16 cellular contexts compared by ENCODE assay signal in genomic region chr4:37797923-37798322, GRCh38. TPM values are rescaled to one million over a fixed set of nuclear protein-coding genes. Genes with fewer than 3 reads are reported as not detected.
DNase-seq lines count a peak whose midpoint lies in the region; ATAC-seq, FAIRE-seq and TF ChIP-seq lines count a peak whose summit lies in the region.
"Had no signal": no experiment of that assay in that cellular context is flagged by ENCODE, and none has a peak within 500 bp of the region (broad histone marks: within the 10 kb centered on the region; RNA-seq: fewer than 3 reads in every experiment).

No MANE protein-coding gene starts in this region.

- no peak overlapping the region for H3K4me3 Mint-ChIP-seq in progenitor cell of endocrine pancreas (ENCODE audit: low read depth)
- H3K4me3 Mint-ChIP-seq: CD4-positive, alpha-beta memory T cell; HFFc6 had no signal

- no peak for DNase-seq in GM12878 (ENCODE audit: low read depth, low spot score)
- peak; percentile 17 for DNase-seq in esophagus muscularis mucosa (ENCODE audit: extremely low spot score)
- DNase-seq in gastrocnemius medialis = no peak
- no peak for DNase-seq in DMS 273 treated with DMSO at 0.1 percent for 48 hours (lab: John Stamatoyannopoulos, UW)
- no peak for DNase-seq in progenitor cell of endocrine pancreas (ENCODE audit: low spot score, unreplicated experiment)
- DNase-seq: C1 segment of cervical spinal cord; Calu3; CD4-positive, alpha-beta memory T cell; COR-L47; DND-41; GOT3; HFFc6 had no signal

- no peak for FAIRE-seq in GM12878 (lab: Jason Lieb, UNC)
- FAIRE-seq: G401.6, H54 had no signal

- no TSS peak for BruUV-seq in GM12878 (replicated peaks; lab: Mats Ljungman, UMichigan)

- H3K9me3 ChIP-seq in GM12878 (replicated peaks; ENCODE audit: control insufficient read depth, insufficient read depth, low read length) (no peaks in the 10 kb centered on the region; the same call in 2 of the 3 replicates), esophagus muscularis mucosa (no peaks in the 10 kb centered on the region), gastrocnemius medialis (no peaks in the 10 kb centered on the region)
- H3K9me3 ChIP-seq: HAP-1 had no signal

- no peaks in the 10 kb centered on the region for H3K79me2 ChIP-seq in GM12878 (ENCODE audit: control insufficient read depth, insufficient read depth, low read length)

- in situ Hi-C loops in GM12878 (cut with MboI) = loop anchor here (5.0 kb wide), 1 partner anchor 196 kb away; no protein-coding TSS in a partner anchor
- in situ Hi-C loops in gastrocnemius medialis (cut with MboI; ENCODE audit: low sequenced_read_pairs in 4 of 4) = loop anchor here in 2 of 4 donors (10.0 kb wide), 2 partner anchors 63 to 193 kb away; no protein-coding TSS in a partner anchor

- TF ChIP-seq CTCF in GM12878 (IDR thresholded peaks at IDR 0.05 in 2 of 3, conservative IDR thresholded peaks at IDR 0.05 in 1 of 3; ENCODE audit: control insufficient read depth in 2 of 3, extremely low read depth in 1 of 3, insufficient read depth in 1 of 3, low read depth in 3 of 3, low read length in 3 of 3) (no peak), esophagus muscularis mucosa (IDR thresholded peaks at IDR 0.05) (no peak), gastrocnemius medialis (IDR thresholded peaks at IDR 0.05 in 4 of 5, conservative IDR thresholded peaks at IDR 0.05 in 1 of 5) (no peak), progenitor cell of endocrine pancreas (IDR thresholded peaks at IDR 0.05; ENCODE audit: unreplicated experiment) (no peak)

- no peaks in the 10 kb centered on the region for H3K4me1 ChIP-seq in GM12878 (ENCODE audit: control insufficient read depth, insufficient read depth, low read length)
- H3K4me1 ChIP-seq in esophagus muscularis mucosa = no peaks in the 10 kb centered on the region
- H3K4me1 ChIP-seq in gastrocnemius medialis = peaks cover 19 to 23% of the 10 kb centered on the region in 2 donors
- H3K4me1 ChIP-seq: HAP-1 had no signal

- TF ChIP-seq RAD21 in GM12878 (IDR thresholded peaks at IDR 0.05; ENCODE audit: insufficient read depth, low read depth, low read length) = no peak

- H3K27ac Mint-ChIP-seq in progenitor cell of endocrine pancreas = no peak overlapping the region
- H3K27ac Mint-ChIP-seq: HFFc6 had no signal

- no peaks in the 10 kb centered on the region for H4K20me1 ChIP-seq in GM12878 (ENCODE audit: control insufficient read depth, insufficient read depth)

- CTCF ChIA-PET in GM12878 (lab: Yijun Ruan, JAX) = interaction anchor here (2.9 to 6.8 kb wide), 2 partner anchors 195 to 238 kb away, joined by 9 to 103 read pairs; no protein-coding TSS in a partner anchor

- RAD21 ChIA-PET in GM12878 (lab: Charles Lee; ENCODE audit: unreplicated experiment) = interaction anchor here (2.5 to 5.8 kb wide), 2 partner anchors 195 to 237 kb away, joined by 7 to 57 read pairs; no protein-coding TSS in a partner anchor

- ATAC-seq in GM12878 (no peak), gastrocnemius medialis (peak; percentile 55 to 91), GM21526 (IDR thresholded peaks at IDR 0.05; ENCODE audit: low FRiP score, unreplicated experiment) (no peak)

- SMC1A ChIA-PET in GM12878 (lab: Charles Lee; ENCODE audit: uncharacterized antibody, unreplicated experiment) = interaction anchor here (0.9 to 3.6 kb wide), 5 partner anchors 9 to 238 kb away, joined by 3 to 18 read pairs (median 4); no protein-coding TSS in a partner anchor

- H3K9ac ChIP-seq in GM12878 (ENCODE audit: control insufficient read depth, insufficient read depth, low read length) = no peak overlapping the region

- no peak overlapping the region for H2AFZ ChIP-seq in GM12878 (ENCODE audit: control insufficient read depth, low read depth, low read length)

- intact Hi-C loops in GM12878 (cut with micrococcal nuclease; ENCODE audit: unreplicated experiment) (no loop called here), esophagus muscularis mucosa (cut with DNase I) (loop anchor here (10.0 kb wide), 1 partner anchor 113 kb away; the partner anchor contains the start of gene RELL1), gastrocnemius medialis (cut with DNase I; ENCODE audit: low total_unique reads) (loop anchor here (5.0 kb wide), 1 partner anchor 81 kb away; no protein-coding TSS in a partner anchor)

- H3K4me2 ChIP-seq in GM12878 (ENCODE audit: control insufficient read depth, insufficient read depth) = no peak overlapping the region

- TF ChIP-seq POLR2A in GM12878 (IDR thresholded peaks at IDR 0.05; ENCODE audit: low read depth, low read length) (no peak), esophagus muscularis mucosa (IDR thresholded peaks at IDR 0.05; ENCODE audit: low read depth) (no peak), gastrocnemius medialis (IDR thresholded peaks at IDR 0.05) (no peak)

- TF ChIP-seq EP300 in GM12878 (IDR thresholded peaks at IDR 0.05; ENCODE audit: borderline replicate concordance in 1 of 2, control insufficient read depth in 1 of 2, low read depth in 2 of 2, low read length in 2 of 2) (no peak), esophagus muscularis mucosa (IDR thresholded peaks at IDR 0.05) (no peak)

- 27% methylated on average over 2 of the region's 2 CpGs for WGBS in GM12878 (ENCODE audit: insufficient coverage, insufficient replicate concordance, low lambda C conversion rate, missing lambda C conversion rate)
- WGBS in esophagus muscularis mucosa = 72% methylated on average over 2 of the region's 2 CpGs

- no peaks in the 10 kb centered on the region; a peak in 1 of 4 replicates for H3K27me3 ChIP-seq in GM12878 (replicated peaks in 1 of 2; ENCODE audit: control insufficient read depth in 2 of 2, insufficient read depth in 2 of 2, low read length in 1 of 2)
- H3K27me3 ChIP-seq in esophagus muscularis mucosa = no peaks in the 10 kb centered on the region
- no peaks in the 10 kb centered on the region for H3K27me3 ChIP-seq in gastrocnemius medialis

- H3K27ac ChIP-seq in GM12878 (ENCODE audit: control insufficient read depth, insufficient read depth) (no peak overlapping the region), esophagus muscularis mucosa (replicated peaks in 1 of 4) (no peak overlapping the region), gastrocnemius medialis (peak overlapping the region in 2 of 4 donors; percentile 12 to 13)

- POLR2A ChIA-PET in GM12878 (lab: Charles Lee) = no interaction called here

- H3K27me3 Mint-ChIP-seq in progenitor cell of endocrine pancreas = no peaks in the 10 kb centered on the region

- no peak overlapping the region for H3K4me3 ChIP-seq in GM12878
- H3K4me3 ChIP-seq in esophagus muscularis mucosa = no peak overlapping the region
- H3K4me3 ChIP-seq in gastrocnemius medialis = no peak overlapping the region
- H3K4me3 ChIP-seq: HAP-1 had no signal

- H3K36me3 Mint-ChIP-seq in progenitor cell of endocrine pancreas (ENCODE audit: insufficient read depth) = no peaks in the 10 kb centered on the region
- H3K36me3 Mint-ChIP-seq: CD4-positive, alpha-beta memory T cell had no signal

- no peaks in the 10 kb centered on the region for H3K36me3 ChIP-seq in GM12878 (ENCODE audit: control insufficient read depth in 2 of 2, insufficient read depth in 2 of 2, low read length in 1 of 2)
- no peaks in the 10 kb centered on the region for H3K36me3 ChIP-seq in esophagus muscularis mucosa
- H3K36me3 ChIP-seq in gastrocnemius medialis = no peaks in the 10 kb centered on the region
- H3K36me3 ChIP-seq: HAP-1 had no signal

- peaks cover 23% of the 10 kb centered on the region for H3K4me1 Mint-ChIP-seq in progenitor cell of endocrine pancreas (ENCODE audit: low read depth)
- H3K4me1 Mint-ChIP-seq: CD4-positive, alpha-beta memory T cell had no signal

- peaks cover 2% of the 10 kb centered on the region for H3K9me3 Mint-ChIP-seq in progenitor cell of endocrine pancreas (ENCODE audit: low read depth)
- H3K9me3 Mint-ChIP-seq: HFFc6 had no signal

TF ChIP-seq in GM12878, 131 proteins besides CTCF, POLR2A, EP300 and RAD21 (continues in another document):
- TF ChIP-seq SIN3A (IDR thresholded peaks at IDR 0.05; ENCODE audit: low read depth, low read length) (no peak), SUZ12 (IDR thresholded peaks at IDR 0.05; ENCODE audit: unreplicated experiment) (no peak), HDGF (IDR thresholded peaks at IDR 0.05) (no peak), CREB1 (IDR thresholded peaks at IDR 0.05; ENCODE audit: low read depth) (no peak), ZBTB33 (IDR thresholded peaks at IDR 0.05) (no peak)

RNA-seq across cellular contexts. Expression of gene PGM2, which starts 28.6 kb away (rescaled TPM):
- 38.8 and 42.8 TPM in 2 replicates for total RNA-seq in GM12878 (2013; cell fraction: nucleolus; rRNA removed)
- total RNA-seq in GM12878 (2014; rRNA removed) = 31.4 and 36.5 TPM in 2 replicates
- 39.7 and 40.1 TPM in 2 replicates for total RNA-seq in GM12878 (2014; rRNA removed; fragmentation: Illumina TruSeq; extraction: Trizol)
- 39.2 and 41.1 TPM in 2 replicates for total RNA-seq in GM12878 (2021)
- 12.4 TPM for polyA plus RNA-seq in GM12878 (2011; ENCODE audit: low read depth)
- 39.3 and 65.2 TPM in 2 replicates for polyA plus RNA-seq in GM12878 (2011; rRNA removed)
- polyA plus RNA-seq in GM12878 (2011; cell fraction: cytosol; rRNA removed) = 19.4 and 20.9 TPM in 2 replicates
- polyA plus RNA-seq in GM12878 (2011; cell fraction: nucleus; rRNA removed) = 21.9 and 36.0 TPM in 2 replicates
- 15.5 and 18.3 TPM in 2 replicates for polyA plus RNA-seq in GM12878 (2012)
- polyA plus RNA-seq in GM12878 (2014; fragmentation: Illumina TruSeq; extraction: Trizol) = 35.1 and 43.9 TPM in 2 replicates
- polyA plus RNA-seq in GM12878 (2014; fragmentation: Nextera tagmentation; extraction: Ambion mirVana) = 10 to 100 TPM; 11.9 to 15.1 TPM
- 24.2 and 24.4 TPM in 2 replicates for polyA plus RNA-seq in GM12878 (2014; rRNA removed)
- polyA plus RNA-seq in GM12878 (2016; fragmentation: Nextera tagmentation; extraction: Ambion mirVana) = 10 to 100 TPM; 40.9 to 41.7 TPM
- 23.2 and 24.4 TPM in 2 replicates for polyA minus RNA-seq in GM12878 (2011; rRNA and poly(A)+ RNA removed)
- polyA minus RNA-seq in GM12878 (2011; cell fraction: cytosol; rRNA and poly(A)+ RNA removed) = 13.0 and 16.8 TPM in 2 replicates
- 8.8 and 13.0 TPM in 2 replicates for polyA minus RNA-seq in GM12878 (2011; cell fraction: nucleus; rRNA and poly(A)+ RNA removed)
- total RNA-seq in esophagus muscularis mucosa = 10 to 100 TPM; 17.4 to 19.2 (median 18.8) TPM
- 1 to 10 TPM in 3 of 4 donors, under 1 TPM in 1; 0.92 to 3.7 (median 2.1) TPM for total RNA-seq in gastrocnemius medialis
- total RNA-seq in progenitor cell of endocrine pancreas = 25.9 and 31.9 TPM in 2 replicates

Comparison
In these comparisons a context has a peak if more than half of its experiments do, and no peak if none do; other contexts are left out.
1. ATAC-seq: peak in gastrocnemius medialis (2 of 2); none in GM12878 (single experiment) and GM21526 (single experiment).